In genomic region chr5:116216246-116216645, GRCh38 we compare ENCODE assay signal across 18 cellular contexts.
"Had no signal": no experiment of that assay in that cellular context is flagged by ENCODE, and none has a peak within 500 bp of the region (broad histone marks: within the 10 kb centered on the region; RNA-seq: fewer than 3 reads in every experiment).

No MANE protein-coding gene starts in this region.

- H3K36me3 Mint-ChIP-seq: stimulated activated effector memory CD8-positive, alpha-beta T cell treated with anti-CD3 and anti-CD28 coated beads, Interleukin-12 subunit alpha, Interleukin-12 subunit beta, amount 100 ng/mL, for 72 hours had no signal

- H3K27ac Mint-ChIP-seq: naive thymus-derived CD4-positive, alpha-beta T cell; stimulated activated effector memory CD8-positive, alpha-beta T cell treated with anti-CD3 and anti-CD28 coated beads, Interleukin-12 subunit alpha, Interleukin-12 subunit beta, amount 100 ng/mL, for 72 hours had no signal

- DNase-seq: colonic mucosa; dermis blood vessel endothelial cell; erythroblast; foreskin keratinocyte; head of caudate nucleus; kidney glomerular epithelial cell; mesendoderm; naive thymus-derived CD4-positive, alpha-beta T cell; psoas muscle; retina; right lobe of liver; stimulated activated CD4-positive, alpha-beta T cell treated with anti-CD3 and anti-CD28 coated beads, Interleukin-4, amount 100 ng/mL, for 1 hour; stimulated activated CD8-positive, alpha-beta memory T cell treated with anti-CD3 and anti-CD28 coated beads, Interleukin-4, amount 100 ng/mL, for 48 hours; stimulated activated naive CD8-positive, alpha-beta T cell treated with anti-CD3 and anti-CD28 coated beads, Interleukin-15, Interleukin-2, amounts not matched to agents 100 U/mL and 50 U/mL, for 24 hours; thyroid gland had no signal

- H3K27me3 Mint-ChIP-seq: naive thymus-derived CD4-positive, alpha-beta T cell had no signal

- H3K4me1 Mint-ChIP-seq: stimulated activated effector memory CD8-positive, alpha-beta T cell treated with anti-CD3 and anti-CD28 coated beads, Interleukin-12 subunit alpha, Interleukin-12 subunit beta, amount 100 ng/mL, for 72 hours had no signal

- H3K4me3 ChIP-seq: colonic mucosa, hepatocyte, psoas muscle, right lobe of liver, suprapubic skin, thyroid gland had no signal

- H3K9me3 Mint-ChIP-seq: stimulated activated effector memory CD8-positive, alpha-beta T cell treated with anti-CD3 and anti-CD28 coated beads, Interleukin-12 subunit alpha, Interleukin-12 subunit beta, amount 100 ng/mL, for 72 hours had no signal

- H3K4me3 Mint-ChIP-seq: naive thymus-derived CD4-positive, alpha-beta T cell; stimulated activated effector memory CD8-positive, alpha-beta T cell treated with anti-CD3 and anti-CD28 coated beads, Interleukin-12 subunit alpha, Interleukin-12 subunit beta, amount 100 ng/mL, for 72 hours had no signal

- ATAC-seq: foreskin keratinocyte; naive thymus-derived CD4-positive, alpha-beta T cell; psoas muscle; right lobe of liver; stimulated activated effector memory CD8-positive, alpha-beta T cell treated with anti-CD3 and anti-CD28 coated beads, Interleukin-12 subunit alpha, Interleukin-12 subunit beta, amount 100 ng/mL, for 72 hours; stimulated activated naive CD8-positive, alpha-beta T cell treated with anti-CD3 and anti-CD28 coated beads, Interleukin-15, Interleukin-2, amounts not matched to agents 100 U/mL and 50 U/mL, for 24 hours had no signal
